8 cellular contexts compared by ENCODE assay signal in the genomic region with DNA sequence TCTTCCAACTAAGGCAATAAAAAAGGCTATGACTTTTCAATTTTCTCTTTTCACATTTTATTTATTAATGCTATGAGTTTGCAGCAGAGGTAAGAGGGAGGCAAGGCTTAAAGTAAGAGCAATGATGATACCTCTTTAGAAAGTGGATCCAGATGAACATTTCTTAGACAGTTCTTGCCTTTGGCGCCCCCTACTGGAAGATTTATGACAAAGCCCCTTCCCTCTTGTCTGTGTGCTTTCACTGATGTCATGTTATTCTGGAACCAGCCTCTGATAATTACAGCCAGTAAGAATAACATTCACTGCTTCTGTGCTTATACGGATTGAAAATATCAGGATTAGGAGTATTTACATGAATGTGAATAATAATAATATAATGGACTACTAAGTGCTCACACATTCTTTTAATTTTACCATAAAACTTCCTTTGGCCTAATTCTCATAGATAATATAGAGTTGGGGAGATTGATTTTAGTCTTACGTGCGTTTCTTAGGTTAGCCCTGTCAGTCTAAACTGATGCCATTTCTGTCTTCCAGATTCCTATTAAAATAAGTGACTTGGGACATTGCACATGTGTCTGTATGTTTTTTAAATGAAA.
DNase-seq lines count a peak whose midpoint lies in the region; ATAC-seq and TF ChIP-seq lines count a peak whose summit lies in the region.

No MANE protein-coding gene starts in this region.

- H3K4me1 ChIP-seq in adipocyte (ENCODE audit: control insufficient read depth, insufficient read depth, low read length) (no peaks in the 10 kb centered on the region), tibial nerve (no peaks in the 10 kb centered on the region)

- no peak overlapping the region for H3K4me3 ChIP-seq in adipocyte (ENCODE audit: low read length)
- H3K4me3 ChIP-seq in tibial nerve = no peak overlapping the region

- no peak overlapping the region for H3K27ac ChIP-seq in tibial nerve

- TF ChIP-seq POLR2A in tibial nerve (IDR thresholded peaks at IDR 0.05) = no peak

- H3K27me3 ChIP-seq in adipocyte (replicated peaks; ENCODE audit: control insufficient read depth, insufficient read depth, low read length) = no peaks in the 10 kb centered on the region
- H3K27me3 ChIP-seq in tibial nerve = no peaks in the 10 kb centered on the region

- no peak for TF ChIP-seq EP300 in tibial nerve (IDR thresholded peaks at IDR 0.05)

- TF ChIP-seq CTCF in tibial nerve (IDR thresholded peaks at IDR 0.05) = peak; percentile 51 to 71 (median 62)

- H3K36me3 ChIP-seq in adipocyte (ENCODE audit: control insufficient read depth, insufficient read depth, low read length, severe bottlenecking) (no peaks in the 10 kb centered on the region), tibial nerve (no peaks in the 10 kb centered on the region)

- 50 to 52% methylated on average over 4 of the region's 4 CpGs for WGBS in tibial nerve, 2 donors

- H3K9ac ChIP-seq in adipocyte (ENCODE audit: low read length) = no peak overlapping the region

- ATAC-seq in GM18519 (IDR thresholded peaks at IDR 0.05; ENCODE audit: low FRiP score, unreplicated experiment) (peak; percentile 58), GM18517 (IDR thresholded peaks at IDR 0.05; ENCODE audit: unreplicated experiment) (no peak)

- H3K9me3 ChIP-seq in adipocyte (ENCODE audit: control insufficient read depth, low read length) (peaks cover 11% of the 10 kb centered on the region), tibial nerve (peaks cover 0 to 9% (median 0%) of the 10 kb centered on the region in 4 donors)

- peak; percentile 59 for DNase-seq in Ammon's horn (ENCODE audit: low spot score)
- peak; percentile 86 for DNase-seq in NCI-H1694 (lab: John Stamatoyannopoulos, UW)
- peak; percentile 83 for DNase-seq in adipocyte (ENCODE audit: low read depth)
- DNase-seq in iPS DF 4.7 (ENCODE audit: extremely low read depth, low spot score) = peak; percentile 36
- peak in 1 of 2 donors; percentile 49 for DNase-seq in tibial nerve (ENCODE audit: low spot score in 2 of 2)
- DNase-seq in GOT3 (lab: John Stamatoyannopoulos, UW) = no peak
